1 cellular context compared by ENCODE assay signal in the genomic region with DNA sequence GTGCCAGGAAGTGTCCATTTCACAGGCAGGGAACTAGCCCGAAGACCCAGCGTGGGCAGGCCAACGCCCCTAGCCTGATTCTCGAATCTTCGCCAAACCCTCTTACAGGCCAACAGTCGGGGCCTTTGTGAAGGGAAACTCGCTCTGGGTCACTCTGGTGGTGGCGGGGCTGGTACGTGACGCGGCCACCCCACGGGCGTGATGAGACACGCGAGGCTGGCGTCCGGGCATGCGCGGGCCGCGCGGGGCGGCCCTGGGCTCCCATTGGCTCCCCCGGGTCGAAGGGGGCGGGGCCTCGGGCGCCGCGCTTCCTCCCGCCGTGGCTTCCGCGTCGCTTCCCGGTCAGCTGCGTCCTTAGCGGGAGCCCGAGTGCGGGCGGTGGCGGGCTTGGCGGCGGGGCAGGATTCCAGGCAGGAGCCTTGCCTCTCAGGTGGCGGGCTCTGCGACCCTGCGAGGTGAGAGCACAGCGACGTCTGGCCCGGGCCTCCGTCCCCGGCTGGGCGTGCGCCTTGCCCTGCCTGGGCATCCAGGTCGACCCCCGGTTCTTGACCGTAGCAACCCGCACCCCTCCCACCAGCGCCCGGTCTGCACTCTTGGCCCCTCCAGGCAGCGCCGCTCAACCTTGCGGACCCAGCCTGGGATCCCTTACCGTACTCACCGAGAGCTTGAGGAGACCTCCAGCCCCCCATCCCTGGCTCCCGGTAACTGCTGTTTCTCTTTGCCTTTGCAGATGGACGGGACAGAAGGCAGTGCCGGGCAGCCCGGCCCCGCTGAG.
A peak's percentile ranks its signal among the peaks of the same experiment; 100 is the strongest.
TF ChIP-seq lines count a peak whose summit lies in the region.

Gene FRMD8 (plus strand): TSS at position 331 of the 775 bp plus-strand sequence. CDS start 400 bp downstream, at position 731.

TF ChIP-seq in K562, 482 proteins besides CTCF, POLR2A, EP300 and RAD21 (continued from another document and continues in another):
- TF ChIP-seq RREB1 (CRISPR knock-in tag; IDR thresholded peaks at IDR 0.05) (no peak; the same call in 1 of the 2 replicates), ZNF232 (CRISPR knock-in tag; IDR thresholded peaks at IDR 0.05) (0 out of 2 replicates have a peak, but pooled peaks have one; percentile 14), CHCHD3 (CRISPR knock-in tag; IDR thresholded peaks at IDR 0.05) (no peak), ZNF354B (CRISPR knock-in tag; IDR thresholded peaks at IDR 0.05) (no peak), ZNF133 (CRISPR knock-in tag; IDR thresholded peaks at IDR 0.05) (no peak), NFE2L1 (tag; IDR thresholded peaks at IDR 0.05; ENCODE audit: borderline replicate concordance, low read depth) (no peak), ZNF717 (CRISPR knock-in tag; IDR thresholded peaks at IDR 0.05) (no peak), JUN (IDR thresholded peaks at IDR 0.05; ENCODE audit: borderline replicate concordance, low read depth, low read length) (peak; percentile 41; the same call in 1 of the 2 replicates), JUN (CRISPR knock-in tag; IDR thresholded peaks at IDR 0.05; ENCODE audit: borderline replicate concordance) (peak; percentile 75; the same call in 1 of the 2 replicates), KLF13 (tag; IDR thresholded peaks at IDR 0.05; ENCODE audit: borderline replicate concordance, low read depth) (no peak), PRPF4 (IDR thresholded peaks at IDR 0.05; ENCODE audit: insufficient read depth, low read depth, low read length, poor library complexity, severe bottlenecking) (no peak), XRCC5 (IDR thresholded peaks at IDR 0.05; ENCODE audit: low read depth, low read length) (no peak), TRIM24 (IDR thresholded peaks at IDR 0.05) (no peak), POLR2G (IDR thresholded peaks at IDR 0.05; ENCODE audit: low read depth, low read length) (peak; percentile 93), SRSF3 (IDR thresholded peaks at IDR 0.05; ENCODE audit: insufficient read depth, low read length) (no peak), ZNF583 (CRISPR knock-in tag; IDR thresholded peaks at IDR 0.05) (no peak; the same call in 1 of the 2 replicates), FOXJ3 (CRISPR knock-in tag; IDR thresholded peaks at IDR 0.05) (no peak), NFIX (CRISPR knock-in tag; IDR thresholded peaks at IDR 0.05; ENCODE audit: low read depth) (no peak), NR0B1 (IDR thresholded peaks at IDR 0.05; ENCODE audit: partially characterized antibody) (no peak), MAFF (IDR thresholded peaks at IDR 0.05; ENCODE audit: low read length) (no peak), ZFP36 (IDR thresholded peaks at IDR 0.05; ENCODE audit: low read depth, low read length, partially characterized antibody) (no peak), ESRRA (IDR thresholded peaks at IDR 0.05; ENCODE audit: borderline replicate concordance, low read depth) (peak; percentile 54), TAF9B (IDR thresholded peaks at IDR 0.05; ENCODE audit: partially characterized antibody) (no peak), SMC3 (conservative IDR thresholded peaks at IDR 0.05; ENCODE audit: insufficient read depth, low read depth, low read length) (0 out of 2 replicates have a peak, but pooled peaks have one; percentile 24), MLLT1 (IDR thresholded peaks at IDR 0.05) (no peak; a peak in 1 of 4 replicates), MBD1 (CRISPR knock-in tag; IDR thresholded peaks at IDR 0.05) (no peak), NBN (IDR thresholded peaks at IDR 0.05; ENCODE audit: low read depth) (no peak), PYGO2 (tag; IDR thresholded peaks at IDR 0.05) (no peak), LARP7 (IDR thresholded peaks at IDR 0.05) (no peak), EGR1 (conservative IDR thresholded peaks at IDR 0.05) (peak; percentile 13; the same call in 1 of the 2 replicates), KHSRP (IDR thresholded peaks at IDR 0.05) (no peak), PTTG1 (tag; IDR thresholded peaks at IDR 0.05; ENCODE audit: low read depth) (no peak)
- TF ChIP-seq, protein P1, sequence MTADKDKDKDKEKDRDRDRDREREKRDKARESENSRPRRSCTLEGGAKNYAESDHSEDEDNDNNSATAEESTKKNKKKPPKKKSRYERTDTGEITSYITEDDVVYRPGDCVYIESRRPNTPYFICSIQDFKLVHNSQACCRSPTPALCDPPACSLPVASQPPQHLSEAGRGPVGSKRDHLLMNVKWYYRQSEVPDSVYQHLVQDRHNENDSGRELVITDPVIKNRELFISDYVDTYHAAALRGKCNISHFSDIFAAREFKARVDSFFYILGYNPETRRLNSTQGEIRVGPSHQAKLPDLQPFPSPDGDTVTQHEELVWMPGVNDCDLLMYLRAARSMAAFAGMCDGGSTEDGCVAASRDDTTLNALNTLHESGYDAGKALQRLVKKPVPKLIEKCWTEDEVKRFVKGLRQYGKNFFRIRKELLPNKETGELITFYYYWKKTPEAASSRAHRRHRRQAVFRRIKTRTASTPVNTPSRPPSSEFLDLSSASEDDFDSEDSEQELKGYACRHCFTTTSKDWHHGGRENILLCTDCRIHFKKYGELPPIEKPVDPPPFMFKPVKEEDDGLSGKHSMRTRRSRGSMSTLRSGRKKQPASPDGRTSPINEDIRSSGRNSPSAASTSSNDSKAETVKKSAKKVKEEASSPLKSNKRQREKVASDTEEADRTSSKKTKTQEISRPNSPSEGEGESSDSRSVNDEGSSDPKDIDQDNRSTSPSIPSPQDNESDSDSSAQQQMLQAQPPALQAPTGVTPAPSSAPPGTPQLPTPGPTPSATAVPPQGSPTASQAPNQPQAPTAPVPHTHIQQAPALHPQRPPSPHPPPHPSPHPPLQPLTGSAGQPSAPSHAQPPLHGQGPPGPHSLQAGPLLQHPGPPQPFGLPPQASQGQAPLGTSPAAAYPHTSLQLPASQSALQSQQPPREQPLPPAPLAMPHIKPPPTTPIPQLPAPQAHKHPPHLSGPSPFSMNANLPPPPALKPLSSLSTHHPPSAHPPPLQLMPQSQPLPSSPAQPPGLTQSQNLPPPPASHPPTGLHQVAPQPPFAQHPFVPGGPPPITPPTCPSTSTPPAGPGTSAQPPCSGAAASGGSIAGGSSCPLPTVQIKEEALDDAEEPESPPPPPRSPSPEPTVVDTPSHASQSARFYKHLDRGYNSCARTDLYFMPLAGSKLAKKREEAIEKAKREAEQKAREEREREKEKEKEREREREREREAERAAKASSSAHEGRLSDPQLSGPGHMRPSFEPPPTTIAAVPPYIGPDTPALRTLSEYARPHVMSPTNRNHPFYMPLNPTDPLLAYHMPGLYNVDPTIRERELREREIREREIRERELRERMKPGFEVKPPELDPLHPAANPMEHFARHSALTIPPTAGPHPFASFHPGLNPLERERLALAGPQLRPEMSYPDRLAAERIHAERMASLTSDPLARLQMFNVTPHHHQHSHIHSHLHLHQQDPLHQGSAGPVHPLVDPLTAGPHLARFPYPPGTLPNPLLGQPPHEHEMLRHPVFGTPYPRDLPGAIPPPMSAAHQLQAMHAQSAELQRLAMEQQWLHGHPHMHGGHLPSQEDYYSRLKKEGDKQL (CRISPR knock-in tag; IDR thresholded peaks at IDR 0.05; ENCODE audit: borderline replicate concordance): no peak
- TF ChIP-seq, protein P2, sequence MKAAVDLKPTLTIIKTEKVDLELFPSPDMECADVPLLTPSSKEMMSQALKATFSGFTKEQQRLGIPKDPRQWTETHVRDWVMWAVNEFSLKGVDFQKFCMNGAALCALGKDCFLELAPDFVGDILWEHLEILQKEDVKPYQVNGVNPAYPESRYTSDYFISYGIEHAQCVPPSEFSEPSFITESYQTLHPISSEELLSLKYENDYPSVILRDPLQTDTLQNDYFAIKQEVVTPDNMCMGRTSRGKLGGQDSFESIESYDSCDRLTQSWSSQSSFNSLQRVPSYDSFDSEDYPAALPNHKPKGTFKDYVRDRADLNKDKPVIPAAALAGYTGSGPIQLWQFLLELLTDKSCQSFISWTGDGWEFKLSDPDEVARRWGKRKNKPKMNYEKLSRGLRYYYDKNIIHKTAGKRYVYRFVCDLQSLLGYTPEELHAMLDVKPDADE (conservative IDR thresholded peaks at IDR 0.05; ENCODE audit: control insufficient read depth, low read depth, low read length): peak; percentile 37; the same call in 1 of the 2 replicates
- TF ChIP-seq, protein P3, sequence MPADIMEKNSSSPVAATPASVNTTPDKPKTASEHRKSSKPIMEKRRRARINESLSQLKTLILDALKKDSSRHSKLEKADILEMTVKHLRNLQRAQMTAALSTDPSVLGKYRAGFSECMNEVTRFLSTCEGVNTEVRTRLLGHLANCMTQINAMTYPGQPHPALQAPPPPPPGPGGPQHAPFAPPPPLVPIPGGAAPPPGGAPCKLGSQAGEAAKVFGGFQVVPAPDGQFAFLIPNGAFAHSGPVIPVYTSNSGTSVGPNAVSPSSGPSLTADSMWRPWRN (IDR thresholded peaks at IDR 0.05; ENCODE audit: low read depth): no peak
- TF ChIP-seq, protein P4, sequence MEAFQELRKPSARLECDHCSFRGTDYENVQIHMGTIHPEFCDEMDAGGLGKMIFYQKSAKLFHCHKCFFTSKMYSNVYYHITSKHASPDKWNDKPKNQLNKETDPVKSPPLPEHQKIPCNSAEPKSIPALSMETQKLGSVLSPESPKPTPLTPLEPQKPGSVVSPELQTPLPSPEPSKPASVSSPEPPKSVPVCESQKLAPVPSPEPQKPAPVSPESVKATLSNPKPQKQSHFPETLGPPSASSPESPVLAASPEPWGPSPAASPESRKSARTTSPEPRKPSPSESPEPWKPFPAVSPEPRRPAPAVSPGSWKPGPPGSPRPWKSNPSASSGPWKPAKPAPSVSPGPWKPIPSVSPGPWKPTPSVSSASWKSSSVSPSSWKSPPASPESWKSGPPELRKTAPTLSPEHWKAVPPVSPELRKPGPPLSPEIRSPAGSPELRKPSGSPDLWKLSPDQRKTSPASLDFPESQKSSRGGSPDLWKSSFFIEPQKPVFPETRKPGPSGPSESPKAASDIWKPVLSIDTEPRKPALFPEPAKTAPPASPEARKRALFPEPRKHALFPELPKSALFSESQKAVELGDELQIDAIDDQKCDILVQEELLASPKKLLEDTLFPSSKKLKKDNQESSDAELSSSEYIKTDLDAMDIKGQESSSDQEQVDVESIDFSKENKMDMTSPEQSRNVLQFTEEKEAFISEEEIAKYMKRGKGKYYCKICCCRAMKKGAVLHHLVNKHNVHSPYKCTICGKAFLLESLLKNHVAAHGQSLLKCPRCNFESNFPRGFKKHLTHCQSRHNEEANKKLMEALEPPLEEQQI (IDR thresholded peaks at IDR 0.05): no peak
